18 cellular contexts compared by ENCODE assay signal in the genomic region with DNA sequence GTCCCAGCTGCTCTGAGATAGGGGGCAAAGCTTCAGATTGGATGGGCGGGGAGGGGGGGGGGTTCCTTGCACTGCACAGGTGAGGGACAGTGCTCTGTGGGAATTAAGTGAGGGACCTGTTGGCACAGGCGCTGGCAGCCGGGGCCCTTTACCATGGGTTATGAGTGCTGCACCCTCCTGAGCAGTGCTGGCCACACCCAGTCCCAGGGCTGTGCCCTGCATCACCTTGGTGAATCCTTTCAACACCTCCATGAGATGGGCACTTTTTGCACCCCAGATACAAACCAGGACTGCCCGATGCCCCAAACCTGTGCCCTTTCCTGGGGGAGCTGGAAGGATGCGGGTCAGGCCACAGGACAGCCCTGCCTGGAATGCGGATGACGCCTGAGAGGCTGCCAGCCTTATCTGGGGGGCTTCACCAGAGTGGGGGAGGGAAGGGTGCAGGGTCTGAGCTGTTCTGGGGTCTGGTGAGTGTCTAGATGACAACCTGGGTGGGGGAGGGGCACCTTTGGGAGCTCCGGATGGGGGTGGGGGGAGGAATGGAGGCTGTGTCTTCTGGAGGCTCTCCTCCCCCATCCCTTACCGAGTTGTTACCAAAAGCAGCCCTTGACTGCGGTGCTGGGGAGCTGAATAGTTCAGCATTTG. TPM values are rescaled to one million over a fixed set of nuclear protein-coding genes. Genes with fewer than 3 reads are reported as not detected.
A peak's percentile ranks its signal among the peaks of the same experiment; 100 is the strongest.
DNase-seq lines count a peak whose midpoint lies in the region; ATAC-seq lines count a peak whose summit lies in the region.
"Had no signal": no experiment of that assay in that cellular context is flagged by ENCODE, and none has a peak within 500 bp of the region (broad histone marks: within the 10 kb centered on the region; RNA-seq: fewer than 3 reads in every experiment).

No MANE protein-coding gene starts in this region.

- H2AFZ ChIP-seq in mesenchymal stem cell (ENCODE audit: low read depth, low read length): no peak overlapping the region
- H2AFZ ChIP-seq: parathyroid adenoma had no signal

- peaks cover 80% of the 10 kb centered on the region for H3K4me1 ChIP-seq in HUES6 (ENCODE audit: control insufficient read depth, insufficient read depth, low read length)
- peaks cover 56% of the 10 kb centered on the region for H3K4me1 ChIP-seq in mesenchymal stem cell (ENCODE audit: control insufficient read depth, insufficient read depth, low read depth, low read length)
- H3K4me1 ChIP-seq: parathyroid adenoma had no signal

- H2BK12ac ChIP-seq in mesenchymal stem cell (ENCODE audit: low read length in 2 of 2): no peak overlapping the region

- H2BK5ac ChIP-seq in mesenchymal stem cell (ENCODE audit: low read depth, low read length, poor library complexity, severe bottlenecking): no peak overlapping the region

- no peak overlapping the region for H4K91ac ChIP-seq in mesenchymal stem cell (ENCODE audit: low read length)

- DNase-seq in mesenchymal stem cell (no peak), substantia nigra (lab: John Stamatoyannopoulos, UW) (no peak), NCI-H1092 (lab: John Stamatoyannopoulos, UW) (no peak)
- DNase-seq: activated CD4-positive, alpha-beta T cell treated with anti-CD3 and anti-CD28 coated beads, Interleukin-2, amount 50 U/mL, for 4 hours; activated effector memory CD4-positive, alpha-beta T cell treated with Interleukin-2 at 50 U/mL for 16 hours; HCEC 1CT; NCI-H1417 treated with DMSO at 0.1 percent for 48 hours; NCI-H526 treated with DMSO at 0.1 percent for 48 hours; SHP77; stimulated activated naive CD4-positive, alpha-beta T cell; upper lobe of left lung had no signal

- H3K9ac ChIP-seq in HUES6 (ENCODE audit: low read length): peak overlapping the region; percentile 71
- H3K9ac ChIP-seq in mesenchymal stem cell (ENCODE audit: low read length): no peak overlapping the region
- H3K9ac ChIP-seq: parathyroid adenoma had no signal

- no peak overlapping the region for H2BK120ac ChIP-seq in mesenchymal stem cell (ENCODE audit: low read depth, low read length)

- no peak overlapping the region for H2AK5ac ChIP-seq in mesenchymal stem cell (ENCODE audit: low read length, severe bottlenecking)

- no peak overlapping the region for H4K8ac ChIP-seq in mesenchymal stem cell (ENCODE audit: low read length)

- WGBS in mesenchymal stem cell: 35% methylated on average over 8 of the region's 10 CpGs

- ATAC-seq in HG03097 (IDR thresholded peaks at IDR 0.05; ENCODE audit: low FRiP score, unreplicated experiment) (no peak), HG03460 (IDR thresholded peaks at IDR 0.05; ENCODE audit: unreplicated experiment) (no peak)

- H3K18ac ChIP-seq in mesenchymal stem cell (ENCODE audit: low read depth in 1 of 2, low read length in 2 of 2): peak overlapping the region in 1 of 2 experiments; percentile 42

- no peak overlapping the region for H3K23ac ChIP-seq in mesenchymal stem cell (ENCODE audit: low read length in 2 of 2)

- no peaks in the 10 kb centered on the region for H3K79me1 ChIP-seq in mesenchymal stem cell (replicated peaks; ENCODE audit: low read length, poor library complexity, severe bottlenecking)

- H2BK15ac ChIP-seq in mesenchymal stem cell (ENCODE audit: low read depth, poor library complexity, severe bottlenecking): peak overlapping the region; percentile 15

- H3K27ac ChIP-seq in HUES6 (ENCODE audit: low read depth, low read length) (no peak overlapping the region; the same call in 1 of the 2 replicates), angular gyrus (ENCODE audit: low read depth, low read length) (peak overlapping the region; percentile 90), mesenchymal stem cell (ENCODE audit: low read length, poor library complexity, severe bottlenecking) (no peak overlapping the region), substantia nigra (ENCODE audit: low read depth, low read length, poor library complexity, severe bottlenecking) (peak overlapping the region; percentile 92)
- H3K27ac ChIP-seq: parathyroid adenoma, upper lobe of left lung, VCaP had no signal

- no peak overlapping the region for H3K14ac ChIP-seq in mesenchymal stem cell (ENCODE audit: low read length in 2 of 2)

- H3K4me2 ChIP-seq in mesenchymal stem cell (ENCODE audit: low read length, poor library complexity, severe bottlenecking): no peak overlapping the region

- H3K4ac ChIP-seq in mesenchymal stem cell (ENCODE audit: low read depth in 1 of 2, low read length in 2 of 2): no peak overlapping the region

- H3K9me3 ChIP-seq in HUES6 (ENCODE audit: control insufficient read depth, insufficient read depth, low read depth, low read length) (no peaks in the 10 kb centered on the region), mesenchymal stem cell (ENCODE audit: control insufficient read depth, low read length) (no peaks in the 10 kb centered on the region)
- H3K9me3 ChIP-seq: upper lobe of left lung had no signal

- H3K27me3 ChIP-seq in HUES6 (ENCODE audit: control insufficient read depth, insufficient read depth, low read length): peaks cover 4% of the 10 kb centered on the region; the same call in 1 of the 2 replicates
- peaks cover 13 to 30% of the 10 kb centered on the region in 2 experiments for H3K27me3 ChIP-seq in mesenchymal stem cell (ENCODE audit: control insufficient read depth in 1 of 2, insufficient read depth in 1 of 2, low read length in 2 of 2)
- H3K27me3 ChIP-seq: upper lobe of left lung had no signal

- H3K36me3 ChIP-seq in HUES6 (ENCODE audit: control insufficient read depth, insufficient read depth, low read length) (no peaks in the 10 kb centered on the region), mesenchymal stem cell (ENCODE audit: control insufficient read depth in 1 of 2, insufficient read depth in 2 of 2, low read depth in 1 of 2, low read length in 2 of 2) (no peaks in the 10 kb centered on the region)
- H3K36me3 ChIP-seq: upper lobe of left lung had no signal

- H3K4me3 ChIP-seq in HUES6 (ENCODE audit: low read depth, low read length) (no peak overlapping the region), mesenchymal stem cell (ENCODE audit: insufficient read depth in 1 of 2, low read depth in 1 of 2, low read length in 2 of 2) (no peak overlapping the region)
- H3K4me3 ChIP-seq: lung, upper lobe of left lung had no signal

RNA-seq across cellular contexts. Expression of a gene that starts 5.2 kb away (rescaled TPM):
- 0.11 TPM for polyA plus RNA-seq in mesenchymal stem cell (2013, experiment 1 of 2)
- 0.10 TPM for polyA plus RNA-seq in mesenchymal stem cell (2013, experiment 2 of 2)

Comparison
In these comparisons a context has a peak if more than half of its experiments do, and no peak if none do; other contexts are left out.
1. H3K27ac ChIP-seq: peak in angular gyrus (single experiment) and substantia nigra (single experiment); none in HUES6 (single experiment) and mesenchymal stem cell (single experiment).